Comparison of ENCODE assay signal across 8 cellular contexts in the genomic region with DNA sequence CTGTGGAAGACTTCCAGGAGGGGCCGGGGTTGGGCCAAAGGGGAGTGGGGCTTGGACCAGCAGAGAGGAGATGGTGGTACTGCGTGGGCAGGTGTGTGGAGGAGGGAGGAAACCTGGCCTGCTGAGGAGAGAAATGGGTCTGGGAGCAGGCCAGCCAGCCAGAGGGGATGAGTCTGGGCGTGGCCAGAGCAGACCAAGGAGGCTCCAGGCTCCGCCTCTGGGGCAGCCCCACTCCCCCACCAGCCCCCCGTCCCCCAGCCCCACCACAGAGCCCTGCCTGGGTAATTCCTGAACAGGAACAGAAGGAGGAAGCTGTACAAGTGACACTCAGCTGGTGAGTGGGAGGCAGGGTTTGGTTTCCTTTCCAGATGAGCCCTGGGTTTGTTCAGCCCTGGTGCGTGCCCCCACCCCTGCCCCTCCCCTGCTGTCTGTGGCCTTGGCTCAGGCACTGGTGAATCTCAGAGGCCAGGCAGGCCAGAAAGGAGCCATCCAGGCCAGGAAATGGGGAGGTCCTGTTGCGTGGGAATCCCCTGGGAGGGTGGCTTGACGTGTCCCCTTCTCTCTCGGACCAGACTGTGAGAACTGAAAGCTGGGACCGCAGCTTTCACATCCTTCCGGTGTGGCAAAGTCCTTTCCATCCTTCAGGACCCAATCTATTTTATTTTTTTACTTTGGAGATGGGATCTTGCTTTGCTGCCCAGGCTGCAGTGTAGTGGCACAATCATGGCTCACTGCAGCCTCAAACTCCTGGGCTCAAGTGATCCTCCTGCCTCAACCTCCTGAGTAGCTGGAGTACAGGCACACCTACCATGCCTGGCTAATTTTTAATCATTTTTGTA. TPM values are rescaled to one million over a fixed set of nuclear protein-coding genes. Genes with fewer than 3 reads are reported as not detected.
DNase-seq lines count a peak whose midpoint lies in the region; ATAC-seq, FAIRE-seq and TF ChIP-seq lines count a peak whose summit lies in the region.

No MANE protein-coding gene starts in this region.

- POLR2A ChIA-PET in GM10248 (lab: Yijun Ruan, JAX) = interaction anchor here (0.7 to 1.5 kb wide), 4 partner anchors 9 to 36 kb away, joined by 3 to 11 read pairs (median 5); a partner anchor contains a TSS
- POLR2A ChIA-PET in activated CD8-positive, alpha-beta T cell treated with anti-CD3 and anti-CD28 coated beads, Interleukin-2, amount 10 ng/mL, durations not matched to agents 7 days and 5 days (lab: Charles Lee) = interaction anchor here (0.8 kb wide), 1 partner anchor 19 kb away, joined by 4 read pairs; no protein-coding TSS in a partner anchor

- H3K27me3 Mint-ChIP-seq in activated CD8-positive, alpha-beta T cell treated with anti-CD3 and anti-CD28 coated beads, Interleukin-2, amount 10 ng/mL, durations not matched to agents 7 days and 5 days (ENCODE audit: low read depth) = no peaks in the 10 kb centered on the region

- peak; percentile 62 for ATAC-seq in GM21447 (IDR thresholded peaks at IDR 0.05; ENCODE audit: unreplicated experiment)
- peak; percentile 73 for ATAC-seq in activated CD8-positive, alpha-beta T cell treated with anti-CD3 and anti-CD28 coated beads, Interleukin-2, amount 10 ng/mL, durations not matched to agents 7 days and 5 days

- peak; percentile 54 for FAIRE-seq in HTR-8/SVneo (lab: Jason Lieb, UNC)

- peak overlapping the region; percentile 79 for H3K27ac Mint-ChIP-seq in activated CD8-positive, alpha-beta T cell treated with anti-CD3 and anti-CD28 coated beads, Interleukin-2, amount 10 ng/mL, durations not matched to agents 7 days and 5 days

- CTCF ChIA-PET in GM10248 (lab: Yijun Ruan, JAX) = interaction anchor here (0.8 to 1.9 kb wide), 2 partner anchors 28 to 48 kb away, joined by 3 to 7 read pairs; no protein-coding TSS in a partner anchor
- CTCF ChIA-PET in activated CD8-positive, alpha-beta T cell treated with anti-CD3 and anti-CD28 coated beads, Interleukin-2, amount 10 ng/mL, durations not matched to agents 7 days and 5 days (lab: Charles Lee) = interaction anchor here (0.7 to 1.2 kb wide), 3 partner anchors 38 to 141 kb away, joined by 3 read pairs; a partner anchor contains a TSS

- H3K4me3 Mint-ChIP-seq in activated CD8-positive, alpha-beta T cell treated with anti-CD3 and anti-CD28 coated beads, Interleukin-2, amount 10 ng/mL, durations not matched to agents 7 days and 5 days = peak overlapping the region; percentile 18

- peaks cover 22% of the 10 kb centered on the region for H3K4me1 Mint-ChIP-seq in activated CD8-positive, alpha-beta T cell treated with anti-CD3 and anti-CD28 coated beads, Interleukin-2, amount 10 ng/mL, durations not matched to agents 7 days and 5 days (ENCODE audit: low read depth)

- H3K9me3 Mint-ChIP-seq in activated CD8-positive, alpha-beta T cell treated with anti-CD3 and anti-CD28 coated beads, Interleukin-2, amount 10 ng/mL, durations not matched to agents 7 days and 5 days (ENCODE audit: insufficient read depth) = no peaks in the 10 kb centered on the region

- H3K36me3 Mint-ChIP-seq in activated CD8-positive, alpha-beta T cell treated with anti-CD3 and anti-CD28 coated beads, Interleukin-2, amount 10 ng/mL, durations not matched to agents 7 days and 5 days (ENCODE audit: low read depth) = no peaks in the 10 kb centered on the region

- no peak for TF ChIP-seq CTCF in GM10248 (IDR thresholded peaks at IDR 0.05; ENCODE audit: control extremely low read depth, extremely low read depth, low read depth, missing control alignments)

- DNase-seq in GM10248 (ENCODE audit: extremely low spot score) (peak; percentile 87), HTR-8/SVneo (ENCODE audit: insufficient read length, low spot score) (peak; percentile 64), hepatic stellate cell (ENCODE audit: low spot score) (peak; percentile 74), cerebellum (ENCODE audit: low spot score) (no peak), HPDE6-E6E7 (ENCODE audit: extremely low spot score) (no peak)
- DNase-seq in activated CD8-positive, alpha-beta T cell treated with anti-CD3 and anti-CD28 coated beads, Interleukin-2, amount 10 ng/mL, durations not matched to agents 7 days and 5 days = peak; percentile 60
- peak; percentile 23 to 28 for DNase-seq in stimulated activated CD4-positive, alpha-beta T cell treated with anti-CD3 and anti-CD28 coated beads, Interleukin-1b, Interleukin-23, amount 100 ng/mL, for 4 hours (ENCODE audit: low read depth in 2 of 2)

RNA-seq across cellular contexts. Expression of a gene that starts 9.4 kb away (rescaled TPM):
- 1 to 10 TPM; 3.2 to 6.5 TPM for total RNA-seq in activated CD8-positive, alpha-beta T cell treated with anti-CD3 and anti-CD28 coated beads, Interleukin-2, amount 10 ng/mL, durations not matched to agents 7 days and 5 days
- total RNA-seq in cerebellum = 29.4 TPM

RNA-seq across cellular contexts. Expression of a gene that starts 47.1 kb away (rescaled TPM):
- 10 to 100 TPM; 10.1 to 10.9 TPM for total RNA-seq in activated CD8-positive, alpha-beta T cell treated with anti-CD3 and anti-CD28 coated beads, Interleukin-2, amount 10 ng/mL, durations not matched to agents 7 days and 5 days
- total RNA-seq in cerebellum = 12.5 TPM

Comparison
In these comparisons a context has a peak if more than half of its experiments do, and no peak if none do; other contexts are left out.
1. DNase-seq: peak in GM10248 (single experiment), HTR-8/SVneo (single experiment), activated CD8-positive, alpha-beta T cell treated with anti-CD3 and anti-CD28 coated beads, Interleukin-2, amount 10 ng/mL, durations not matched to agents 7 days and 5 days (single experiment), hepatic stellate cell (single experiment) and stimulated activated CD4-positive, alpha-beta T cell treated with anti-CD3 and anti-CD28 coated beads, Interleukin-1b, Interleukin-23, amount 100 ng/mL, for 4 hours (2 of 2); none in cerebellum (single experiment) and HPDE6-E6E7 (single experiment).